In the genomic region with DNA sequence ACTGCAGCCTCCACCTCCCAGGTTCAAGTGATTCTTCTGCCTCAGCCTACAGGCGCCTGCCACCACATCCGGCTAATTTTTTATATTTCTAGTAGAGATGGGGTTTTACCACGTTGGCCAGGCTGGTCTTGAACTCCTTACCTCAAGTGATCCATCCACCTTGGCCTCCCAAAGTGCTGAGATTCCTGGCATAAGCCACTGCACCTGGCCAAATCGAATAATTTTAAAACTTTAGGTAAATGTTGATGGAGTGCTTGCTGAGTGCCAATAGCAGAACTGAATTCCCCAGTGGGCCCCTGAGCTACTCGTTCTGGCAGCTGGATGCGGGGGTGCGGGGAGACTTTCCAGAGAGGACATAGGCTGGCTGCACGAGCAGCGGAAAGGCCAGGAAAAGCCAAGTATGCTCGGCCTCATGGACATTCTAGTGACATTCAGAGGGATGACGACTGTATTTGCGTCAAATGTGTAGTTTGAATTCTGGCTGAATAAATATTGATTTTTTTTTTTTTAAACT, we compare ENCODE assay signal across 11 cellular contexts. TPM values are rescaled to one million over a fixed set of nuclear protein-coding genes. Genes with fewer than 3 reads are reported as not detected.
DNase-seq lines count a peak whose midpoint lies in the region; ATAC-seq, FAIRE-seq and TF ChIP-seq lines count a peak whose summit lies in the region.
"Had no signal": no experiment of that assay in that cellular context is flagged by ENCODE, and none has a peak within 500 bp of the region (broad histone marks: within the 10 kb centered on the region; RNA-seq: fewer than 3 reads in every experiment).

No MANE protein-coding gene starts in this region.

- no peaks in the 10 kb centered on the region for H3K27me3 Mint-ChIP-seq in Calu3 (ENCODE audit: unreplicated experiment)

- H3K4me3 Mint-ChIP-seq in Calu3 (ENCODE audit: low read depth, unreplicated experiment), result no peak overlapping the region

- 37 to 49% (median 42%) methylated on average over 12 of the region's 12 CpGs for WGBS in heart left ventricle, 4 donors

- no peak for DNase-seq in Calu3
- peak in 4 of 5 donors; percentile 70 to 75 (median 73) for DNase-seq in heart left ventricle
- DNase-seq in sciatic nerve (ENCODE audit: low spot score), result no peak
- DNase-seq in RCC 7860 (ENCODE audit: low spot score), result no peak
- no peak for DNase-seq in NCI-H1417 treated with DMSO at 0.1 percent for 48 hours (lab: John Stamatoyannopoulos, UW)
- no peak for DNase-seq in middle frontal gyrus (ENCODE audit: extremely low spot score, low spot score)
- DNase-seq: DND-41, NCI-H1105 treated with DMSO at 0.1 percent for 48 hours, occipital lobe had no signal

- no peak for FAIRE-seq in RCC 7860 (lab: Jason Lieb, UNC)

- no TSS peak for BruUV-seq in Calu3 (replicated peaks; lab: Mats Ljungman, UMichigan)

- H3K36me3 ChIP-seq in heart left ventricle, result peaks cover 0 to 56% (median 36%) of the 10 kb centered on the region in 9 donors

- peaks cover 57% of the 10 kb centered on the region for H3K36me3 Mint-ChIP-seq in Calu3 (ENCODE audit: insufficient read depth, unreplicated experiment)

- peak overlapping the region; percentile 91 for H3K27ac ChIP-seq in VCaP
- peak overlapping the region; percentile 50 to 94 (median 80) for H3K27ac ChIP-seq in heart left ventricle

- H3K27ac Mint-ChIP-seq in Calu3 (ENCODE audit: unreplicated experiment), result peak overlapping the region; percentile 42

- no peaks in the 10 kb centered on the region for H3K9me3 Mint-ChIP-seq in Calu3 (ENCODE audit: low read depth, unreplicated experiment)

- no peak for TF ChIP-seq POLR2A in heart left ventricle (IDR thresholded peaks at IDR 0.05)

- intact Hi-C loops in Calu3 (cut with micrococcal nuclease; ENCODE audit: unreplicated experiment) (no loop called here), heart left ventricle (cut with DNase I) (loop anchor here in 4 of 10 donors (2.0 to 5.0 kb wide), 4 partner anchors 22 to 39 kb away; a partner anchor contains a TSS), sciatic nerve (cut with DNase I) (no loop called here)

- peak overlapping the region in 1 of 12 donors; percentile 10 for H3K4me3 ChIP-seq in heart left ventricle

- peak; percentile 43 to 79 (median 60) for ATAC-seq in heart left ventricle
- peak; percentile 46 for ATAC-seq in sciatic nerve
- ATAC-seq in GM21360 (IDR thresholded peaks at IDR 0.05; ENCODE audit: unreplicated experiment), result no peak

- no peaks in the 10 kb centered on the region for H3K27me3 ChIP-seq in heart left ventricle

- H3K4me1 Mint-ChIP-seq in Calu3 (ENCODE audit: low read depth, unreplicated experiment), result peaks cover 21% of the 10 kb centered on the region

- no peaks in the 10 kb centered on the region for H3K9me3 ChIP-seq in heart left ventricle

- CTCF ChIA-PET in Calu3 (lab: Charles Lee), result interaction anchor here (2.3 kb wide), 2 partner anchors 17 to 21 kb away, joined by 11 to 12 read pairs; a partner anchor contains a TSS

- H3K4me1 ChIP-seq in heart left ventricle, result peaks cover 0 to 37% (median 32%) of the 10 kb centered on the region in 12 donors

- TF ChIP-seq CTCF in Calu3 (IDR thresholded peaks at IDR 0.05; ENCODE audit: unreplicated experiment), result no peak
- no peak for TF ChIP-seq CTCF in VCaP (conservative IDR thresholded peaks at IDR 0.05)
- TF ChIP-seq CTCF in heart left ventricle (IDR thresholded peaks at IDR 0.05), result no peak

RNA-seq across cellular contexts. Expression of a gene that starts 16.8 kb away (rescaled TPM):
- total RNA-seq in Calu3 (2022) (47.8 and 50.5 TPM in 2 replicates), heart left ventricle (10 to 100 TPM in 3 of 9 donors, 1 to 10 TPM in 6; 6.3 to 14.7 (median 9.1) TPM), sciatic nerve (17.0 TPM)
- polyA plus RNA-seq in heart left ventricle, result 10 to 100 TPM; 10.6 to 28.3 TPM

RNA-seq across cellular contexts. Expression of a gene that starts 37.0 kb away (rescaled TPM):
- 233 and 238 TPM in 2 replicates for total RNA-seq in Calu3 (2022)
- total RNA-seq in heart left ventricle, result 100 to 1,000 TPM; 289 to 467 (median 341) TPM
- 100 to 1,000 TPM; 454 to 605 TPM for polyA plus RNA-seq in heart left ventricle
- 201 TPM for total RNA-seq in sciatic nerve

RNA-seq across cellular contexts. Expression of a gene that starts 41.4 kb away (rescaled TPM):
- total RNA-seq in Calu3 (2022) (49.9 and 50.8 TPM in 2 replicates), heart left ventricle (100 to 1,000 TPM; 110 to 388 (median 147) TPM), sciatic nerve (59.9 TPM)
- polyA plus RNA-seq in heart left ventricle, result 100 to 1,000 TPM; 189 to 206 TPM

RNA-seq across cellular contexts. Expression of a gene that starts 41.9 kb away (rescaled TPM):
- total RNA-seq in Calu3 (2022), result 3.9 and 4.0 TPM in 2 replicates
- 1 to 10 TPM in 7 of 9 donors, not detected in 2; 1.2 to 3.7 (median 1.5) TPM for total RNA-seq in heart left ventricle
- 1 to 10 TPM; 1.0 to 3.1 TPM for polyA plus RNA-seq in heart left ventricle
- total RNA-seq in sciatic nerve, result not detected
- total RNA-seq: occipital lobe had no signal

RNA-seq across cellular contexts. Expression of a gene that starts 49.0 kb away (rescaled TPM):
- total RNA-seq in Calu3 (2022) (3.8 and 3.9 TPM in 2 replicates), heart left ventricle (10 to 100 TPM in 2 of 9 donors, 1 to 10 TPM in 7; 1.9 to 23.7 (median 6.4) TPM), sciatic nerve (8.6 TPM)
- polyA plus RNA-seq in heart left ventricle, result 1 to 10 TPM in 1 of 2 donors, under 1 TPM in 1; 0.46 to 3.9 TPM
- total RNA-seq: occipital lobe had no signal

Comparison
In these comparisons a context has a peak if more than half of its experiments do, and no peak if none do; other contexts are left out.
1. DNase-seq: peak in heart left ventricle (4 of 5); none in Calu3 (single experiment), sciatic nerve (single experiment), RCC 7860 (single experiment), NCI-H1417 treated with DMSO at 0.1 percent for 48 hours (single experiment) and middle frontal gyrus (single experiment).